18 cellular contexts compared by ENCODE assay signal in the genomic region with DNA sequence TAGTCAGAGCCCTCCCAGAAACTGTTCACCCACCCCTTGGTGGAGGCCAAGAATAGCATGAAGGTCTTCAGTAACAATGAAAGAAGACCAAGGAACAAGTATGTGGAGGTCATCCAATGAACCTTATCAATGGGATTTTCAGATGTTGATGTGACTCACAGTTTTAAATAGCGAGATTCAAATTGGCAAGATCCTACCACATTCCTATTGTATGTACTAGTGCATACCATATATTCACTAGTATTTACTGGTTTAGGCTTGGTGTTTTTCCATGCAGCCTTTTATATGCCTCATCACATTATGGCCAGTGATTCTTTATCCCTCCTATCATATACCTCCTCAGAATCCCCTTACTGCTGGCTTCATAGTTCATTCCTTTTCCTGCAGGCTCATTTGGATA. TPM values are rescaled to one million over a fixed set of nuclear protein-coding genes. Genes with fewer than 3 reads are reported as not detected.
DNase-seq lines count a peak whose midpoint lies in the region; ATAC-seq, FAIRE-seq and TF ChIP-seq lines count a peak whose summit lies in the region.
"Had no signal": no experiment of that assay in that cellular context is flagged by ENCODE, and none has a peak within 500 bp of the region (broad histone marks: within the 10 kb centered on the region; RNA-seq: fewer than 3 reads in every experiment).

No MANE protein-coding gene starts in this region.

- no peak for TF ChIP-seq CTCF in fibroblast of mammary gland (conservative IDR thresholded peaks at IDR 0.05; ENCODE audit: control insufficient read depth, insufficient read depth, low read depth, low read length)

- no peaks in the 10 kb centered on the region for H3K27me3 ChIP-seq in adipocyte (replicated peaks; ENCODE audit: control insufficient read depth, insufficient read depth, low read length)
- H3K27me3 ChIP-seq: tibial artery had no signal

- no peaks in the 10 kb centered on the region for H3K4me1 Mint-ChIP-seq in activated CD4-positive, alpha-beta memory T cell treated with anti-CD3 and anti-CD28 coated beads for 36 hours (ENCODE audit: low read depth)
- H3K4me1 Mint-ChIP-seq: activated naive CD4-positive, alpha-beta T cell treated with anti-CD3 and anti-CD28 coated beads, Interleukin-2, amount 10 ng/mL, durations not matched to agents 7 days and 5 days; natural killer cell; T-cell had no signal

- no peaks in the 10 kb centered on the region for H3K9me3 ChIP-seq in adipocyte (ENCODE audit: control insufficient read depth, low read length)
- H3K9me3 ChIP-seq: tibial artery had no signal

- peak; percentile 13 for DNase-seq in H54 (ENCODE audit: insufficient read length, low spot score)
- DNase-seq in adipocyte (ENCODE audit: low read depth): peak; percentile 82
- DNase-seq in fibroblast of mammary gland (ENCODE audit: low read depth): peak; percentile 44
- peak; percentile 57 for DNase-seq in skeletal muscle cell (ENCODE audit: low read depth)
- DNase-seq in mucosa of gallbladder (ENCODE audit: low spot score): no peak
- DNase-seq in activated CD4-positive, alpha-beta memory T cell treated with anti-CD3 and anti-CD28 coated beads for 36 hours: no peak
- no peak for DNase-seq in T-helper 2 cell
- DNase-seq: activated naive CD4-positive, alpha-beta T cell treated with anti-CD3 and anti-CD28 coated beads, Interleukin-2, amount 10 ng/mL, durations not matched to agents 7 days and 5 days; COR-L47; left ventricle myocardium superior; natural killer cell; NCI-H524 treated with DMSO at 0.1 percent for 48 hours; right cardiac atrium; stimulated activated CD4-positive, alpha-beta T cell treated with anti-CD3 and anti-CD28 coated beads, Interleukin-4, amount 100 ng/mL, for 1 hour; T-cell; tibial artery had no signal

- POLR2A ChIA-PET in activated CD4-positive, alpha-beta memory T cell treated with anti-CD3 and anti-CD28 coated beads for 36 hours (lab: Charles Lee): no interaction called here

- FAIRE-seq in H54 (lab: Jason Lieb, UNC): peak; percentile 99

- no peak for TF ChIP-seq POLR2A in H54 (IDR thresholded peaks at IDR 0.05; ENCODE audit: low read depth, low read length)

- H3K27ac Mint-ChIP-seq in activated CD4-positive, alpha-beta memory T cell treated with anti-CD3 and anti-CD28 coated beads for 36 hours: no peak overlapping the region
- H3K27ac Mint-ChIP-seq: activated naive CD4-positive, alpha-beta T cell treated with anti-CD3 and anti-CD28 coated beads, Interleukin-2, amount 10 ng/mL, durations not matched to agents 7 days and 5 days; natural killer cell; T-cell had no signal

- H3K9ac ChIP-seq in adipocyte (ENCODE audit: low read length): no peak overlapping the region

- no peak for ATAC-seq in GM19397 (IDR thresholded peaks at IDR 0.05; ENCODE audit: unreplicated experiment)
- ATAC-seq: left ventricle myocardium superior, natural killer cell, right cardiac atrium, T-cell had no signal

- H3K36me3 ChIP-seq in adipocyte (ENCODE audit: control insufficient read depth, insufficient read depth, low read length, severe bottlenecking): peaks cover 15% of the 10 kb centered on the region

- H3K4me3 Mint-ChIP-seq in activated CD4-positive, alpha-beta memory T cell treated with anti-CD3 and anti-CD28 coated beads for 36 hours: no peak overlapping the region
- H3K4me3 Mint-ChIP-seq: activated naive CD4-positive, alpha-beta T cell treated with anti-CD3 and anti-CD28 coated beads, Interleukin-2, amount 10 ng/mL, durations not matched to agents 7 days and 5 days; natural killer cell; T-cell had no signal

- no peaks in the 10 kb centered on the region for H3K27me3 Mint-ChIP-seq in activated CD4-positive, alpha-beta memory T cell treated with anti-CD3 and anti-CD28 coated beads for 36 hours
- H3K27me3 Mint-ChIP-seq: activated naive CD4-positive, alpha-beta T cell treated with anti-CD3 and anti-CD28 coated beads, Interleukin-2, amount 10 ng/mL, durations not matched to agents 7 days and 5 days; T-cell had no signal

- H3K9me3 Mint-ChIP-seq in activated CD4-positive, alpha-beta memory T cell treated with anti-CD3 and anti-CD28 coated beads for 36 hours: no peaks in the 10 kb centered on the region
- H3K9me3 Mint-ChIP-seq: activated naive CD4-positive, alpha-beta T cell treated with anti-CD3 and anti-CD28 coated beads, Interleukin-2, amount 10 ng/mL, durations not matched to agents 7 days and 5 days; natural killer cell had no signal

- H3K4me3 ChIP-seq in adipocyte (ENCODE audit: low read length) (no peak overlapping the region), fibroblast of mammary gland (ENCODE audit: control insufficient read depth, low read depth, low read length) (no peak overlapping the region), skeletal muscle cell (ENCODE audit: low read depth, low read length) (no peak overlapping the region)
- H3K4me3 ChIP-seq: PC-9, tibial artery had no signal

- CTCF ChIA-PET in activated CD4-positive, alpha-beta memory T cell treated with anti-CD3 and anti-CD28 coated beads for 36 hours (lab: Charles Lee): no interaction called here

- no peaks in the 10 kb centered on the region for H3K36me3 Mint-ChIP-seq in activated CD4-positive, alpha-beta memory T cell treated with anti-CD3 and anti-CD28 coated beads for 36 hours
- H3K36me3 Mint-ChIP-seq: activated naive CD4-positive, alpha-beta T cell treated with anti-CD3 and anti-CD28 coated beads, Interleukin-2, amount 10 ng/mL, durations not matched to agents 7 days and 5 days; natural killer cell; T-cell had no signal

- intact Hi-C loops in activated CD4-positive, alpha-beta memory T cell treated with anti-CD3 and anti-CD28 coated beads for 36 hours (cut with micrococcal nuclease): no loop called here

- peaks cover 2% of the 10 kb centered on the region for H3K4me1 ChIP-seq in adipocyte (ENCODE audit: control insufficient read depth, insufficient read depth, low read length)
- H3K4me1 ChIP-seq: tibial artery had no signal

RNA-seq across cellular contexts. Expression of gene ITGB8, which starts 54.4 kb away (rescaled TPM):
- total RNA-seq in mucosa of gallbladder: 66.5 TPM
- total RNA-seq in activated CD4-positive, alpha-beta memory T cell treated with anti-CD3 and anti-CD28 coated beads for 36 hours: not detected

Comparison
In these comparisons a context has a peak if more than half of its experiments do, and no peak if none do; other contexts are left out.
1. DNase-seq: peak in H54 (single experiment), adipocyte (single experiment), fibroblast of mammary gland (single experiment) and skeletal muscle cell (single experiment); none in mucosa of gallbladder (single experiment), activated CD4-positive, alpha-beta memory T cell treated with anti-CD3 and anti-CD28 coated beads for 36 hours (single experiment) and T-helper 2 cell (0 of 5).
2. RNA of gene ITGB8, which starts 54.4 kb away (total RNA-seq): 66.5 TPM in mucosa of gallbladder (single experiment); not detected in activated CD4-positive, alpha-beta memory T cell treated with anti-CD3 and anti-CD28 coated beads for 36 hours; every median in the first group is over 10 times any median in the second.